ENCODE assay signal across 1 cellular context in the genomic region with DNA sequence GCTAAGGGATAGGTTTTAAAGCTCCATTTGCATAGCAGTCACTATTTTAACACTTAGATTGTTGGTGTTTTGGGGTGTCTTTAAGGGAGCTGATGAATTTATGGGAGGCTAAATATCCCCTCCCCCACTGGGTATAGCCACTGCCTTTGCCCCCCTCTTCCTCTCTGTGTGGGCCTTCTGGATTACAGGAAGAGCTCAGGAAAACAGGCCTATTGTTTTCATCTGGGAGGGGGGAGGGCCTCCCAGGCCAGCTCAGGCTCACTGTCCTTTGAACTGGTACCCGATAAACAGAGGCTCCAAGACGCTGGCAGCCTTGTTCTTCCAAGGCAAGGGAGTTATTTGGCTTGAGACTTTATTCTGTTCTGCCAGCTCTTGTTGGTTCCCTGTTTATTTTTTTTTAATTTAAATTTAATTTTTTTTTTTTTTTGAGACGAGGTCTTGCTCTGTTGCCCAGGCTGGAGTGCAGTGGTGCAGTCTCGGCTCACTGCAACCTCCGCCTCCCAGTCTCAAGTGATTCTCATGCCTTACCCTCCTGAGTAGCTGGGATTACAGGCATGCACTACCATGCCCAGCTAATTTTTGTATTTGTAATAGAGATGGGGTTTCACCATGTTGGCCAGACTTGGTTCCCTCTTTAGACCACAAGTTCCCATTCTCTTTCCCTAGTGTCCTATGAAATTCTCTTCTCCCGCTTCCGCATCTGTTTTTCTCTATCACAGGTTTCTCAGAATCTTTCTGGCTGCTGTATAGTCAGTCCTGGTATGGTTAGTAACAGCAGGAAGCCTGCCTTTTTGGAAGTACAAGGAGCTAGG.
TF ChIP-seq lines count a peak whose summit lies in the region.

No MANE protein-coding gene starts in this region.

TF ChIP-seq in SK-N-SH, 30 proteins besides CTCF, POLR2A, EP300 and RAD21 (continued from another document):
- TF ChIP-seq, protein P1, sequence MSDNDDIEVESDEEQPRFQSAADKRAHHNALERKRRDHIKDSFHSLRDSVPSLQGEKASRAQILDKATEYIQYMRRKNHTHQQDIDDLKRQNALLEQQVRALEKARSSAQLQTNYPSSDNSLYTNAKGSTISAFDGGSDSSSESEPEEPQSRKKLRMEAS (IDR thresholded peaks at IDR 0.05; ENCODE audit: low read depth): no peak
- TF ChIP-seq CHD2 (IDR thresholded peaks at IDR 0.05; ENCODE audit: low read length, partially characterized antibody) (peak; percentile 48), EZH2phosphoT487 (IDR thresholded peaks at IDR 0.05; ENCODE audit: borderline replicate concordance, low read depth) (no peak)
